ENCODE assay signal across 2 cellular contexts in the genomic region with DNA sequence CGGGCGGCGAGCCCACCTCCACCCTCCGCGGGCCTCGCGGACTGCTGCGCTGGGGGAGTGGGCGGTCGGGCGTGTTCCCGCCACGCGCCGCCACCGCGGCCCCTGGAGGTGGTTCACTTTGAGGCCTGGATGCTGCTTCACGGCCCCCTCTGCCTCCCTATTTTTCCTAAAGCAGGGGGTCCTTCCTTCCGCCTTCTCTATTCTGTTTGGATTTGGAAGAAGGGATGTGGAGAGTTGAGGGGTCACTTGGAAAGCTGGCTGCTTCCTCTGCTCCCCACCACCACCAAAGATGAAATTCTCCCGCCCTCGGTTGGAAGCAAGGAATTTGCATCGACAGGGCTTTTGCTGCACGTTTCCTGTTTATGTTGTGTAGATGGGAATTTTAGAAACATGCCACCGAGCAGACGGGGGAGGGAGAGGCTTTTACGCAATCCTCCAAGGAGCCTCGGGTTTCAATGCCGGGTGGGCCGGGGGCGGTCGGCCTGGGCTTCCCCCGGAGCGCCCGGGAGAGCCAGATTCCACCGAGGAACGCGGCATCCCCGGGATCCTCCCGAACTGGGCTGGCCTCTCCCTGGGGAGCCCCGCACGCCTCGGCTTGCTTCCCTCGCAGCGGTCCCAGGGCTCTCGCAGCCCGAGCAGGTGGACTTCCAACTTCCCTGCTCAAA.
TF ChIP-seq lines count a peak whose summit lies in the region.

No MANE protein-coding gene starts in this region.

TF ChIP-seq in IMR-90, 13 proteins besides CTCF, POLR2A, EP300 and RAD21:
- TF ChIP-seq, protein P1, sequence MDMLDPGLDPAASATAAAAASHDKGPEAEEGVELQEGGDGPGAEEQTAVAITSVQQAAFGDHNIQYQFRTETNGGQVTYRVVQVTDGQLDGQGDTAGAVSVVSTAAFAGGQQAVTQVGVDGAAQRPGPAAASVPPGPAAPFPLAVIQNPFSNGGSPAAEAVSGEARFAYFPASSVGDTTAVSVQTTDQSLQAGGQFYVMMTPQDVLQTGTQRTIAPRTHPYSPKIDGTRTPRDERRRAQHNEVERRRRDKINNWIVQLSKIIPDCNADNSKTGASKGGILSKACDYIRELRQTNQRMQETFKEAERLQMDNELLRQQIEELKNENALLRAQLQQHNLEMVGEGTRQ (IDR thresholded peaks at IDR 0.05; ENCODE audit: low read depth, low read length) = no peak
- peak; percentile 52 for TF ChIP-seq RCOR1 (IDR thresholded peaks at IDR 0.05; ENCODE audit: insufficient replicate concordance, low read length)
- TF ChIP-seq CEBPB (IDR thresholded peaks at IDR 0.05; ENCODE audit: low read depth, low read length) = peak; percentile 93
- TF ChIP-seq BHLHE40 (IDR thresholded peaks at IDR 0.05; ENCODE audit: low read depth, low read length) = peak; percentile 88
- TF ChIP-seq CHD1 (IDR thresholded peaks at IDR 0.05; ENCODE audit: low read depth, low read length) = no peak
- no peak for TF ChIP-seq MXI1 (IDR thresholded peaks at IDR 0.05; ENCODE audit: borderline replicate concordance, low read depth, low read length)
- peak; percentile 61 for TF ChIP-seq MAFK (IDR thresholded peaks at IDR 0.05; ENCODE audit: low read depth, low read length)
- TF ChIP-seq NFE2L2 (IDR thresholded peaks at IDR 0.05; ENCODE audit: low read depth, low read length) = no peak
- TF ChIP-seq, protein P2, sequence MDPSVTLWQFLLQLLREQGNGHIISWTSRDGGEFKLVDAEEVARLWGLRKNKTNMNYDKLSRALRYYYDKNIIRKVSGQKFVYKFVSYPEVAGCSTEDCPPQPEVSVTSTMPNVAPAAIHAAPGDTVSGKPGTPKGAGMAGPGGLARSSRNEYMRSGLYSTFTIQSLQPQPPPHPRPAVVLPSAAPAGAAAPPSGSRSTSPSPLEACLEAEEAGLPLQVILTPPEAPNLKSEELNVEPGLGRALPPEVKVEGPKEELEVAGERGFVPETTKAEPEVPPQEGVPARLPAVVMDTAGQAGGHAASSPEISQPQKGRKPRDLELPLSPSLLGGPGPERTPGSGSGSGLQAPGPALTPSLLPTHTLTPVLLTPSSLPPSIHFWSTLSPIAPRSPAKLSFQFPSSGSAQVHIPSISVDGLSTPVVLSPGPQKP (IDR thresholded peaks at IDR 0.05; ENCODE audit: borderline replicate concordance, low read depth, low read length) = no peak
- TF ChIP-seq RFX5 (IDR thresholded peaks at IDR 0.05; ENCODE audit: low read depth, low read length) = no peak
- no peak for TF ChIP-seq SMC3 (IDR thresholded peaks at IDR 0.05; ENCODE audit: low read depth, low read length)
- no peak for TF ChIP-seq FOS (IDR thresholded peaks at IDR 0.05; ENCODE audit: low read depth, low read length)
- peak; percentile 55; the same call in 1 of the 2 replicates for TF ChIP-seq MAZ (IDR thresholded peaks at IDR 0.05; ENCODE audit: borderline replicate concordance, low read depth, low read length)

TF ChIP-seq in GM12891, 5 proteins besides CTCF, POLR2A, EP300 and RAD21:
- TF ChIP-seq SPI1 (IDR thresholded peaks at IDR 0.05; ENCODE audit: low read depth, low read length) = no peak
- no peak for TF ChIP-seq POU2F2 (IDR thresholded peaks at IDR 0.05; ENCODE audit: low read depth, low read length)
- no peak for TF ChIP-seq TAF1 (IDR thresholded peaks at IDR 0.05; ENCODE audit: low read depth, low read length)
- no peak for TF ChIP-seq PAX5 (IDR thresholded peaks at IDR 0.05; ENCODE audit: insufficient read depth, low read length, severe bottlenecking)
- no peak for TF ChIP-seq POLR2AphosphoS5 (IDR thresholded peaks at IDR 0.05; ENCODE audit: low read depth, low read length)
